Comparison of ENCODE assay signal across 1 cellular context in the genomic region with DNA sequence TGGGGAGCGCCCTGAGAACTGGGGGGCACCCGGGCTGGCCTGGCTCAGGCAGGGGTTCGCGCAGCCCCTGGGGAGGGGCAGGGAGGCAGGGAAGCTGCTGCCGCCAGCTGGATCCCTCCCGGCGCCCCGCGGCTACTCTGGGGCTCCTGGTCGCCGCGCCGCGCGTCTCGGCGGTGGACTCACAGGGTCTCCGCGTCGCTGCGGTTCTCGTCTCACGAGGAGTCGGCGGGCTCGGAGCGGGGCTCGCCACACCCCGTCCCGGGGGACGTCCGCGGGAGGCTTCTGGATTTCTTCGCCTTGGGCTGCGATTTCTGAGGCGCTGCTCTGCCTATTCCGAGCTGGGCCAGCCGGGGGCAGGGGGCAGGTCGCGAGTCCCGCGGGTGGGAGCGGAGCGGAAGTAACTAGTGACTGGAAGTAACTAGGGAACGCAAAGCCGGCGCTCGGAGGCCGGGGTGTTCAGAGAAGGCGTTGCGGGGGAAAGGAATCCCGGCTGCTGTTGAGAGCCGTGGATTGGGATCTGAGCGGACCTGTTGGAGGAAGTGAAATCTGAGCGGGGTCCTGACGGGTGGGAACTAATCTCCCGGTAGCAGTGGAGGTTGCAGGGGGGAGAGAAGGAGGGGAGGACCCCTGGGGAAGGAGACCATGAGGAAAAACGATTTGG.
TF ChIP-seq lines count a peak whose summit lies in the region.

No MANE protein-coding gene starts in this region.

TF ChIP-seq in HepG2, 621 proteins besides CTCF, POLR2A, EP300 and RAD21 (continued from another document and continues in another):
- peak; percentile 19; the same call in 1 of the 2 replicates for TF ChIP-seq AHDC1 (CRISPR knock-in tag; IDR thresholded peaks at IDR 0.05; ENCODE audit: borderline replicate concordance)
- TF ChIP-seq NR0B2 (CRISPR knock-in tag; IDR thresholded peaks at IDR 0.05): 0 out of 2 replicates have a peak, but pooled peaks have one; percentile 24
- TF ChIP-seq XRCC5 (optimal IDR thresholded peaks at IDR 0.05; ENCODE audit: low read length): no peak
- no peak; the same call in none of the 2 replicates for TF ChIP-seq ZNF766 (CRISPR knock-in tag; IDR thresholded peaks at IDR 0.05; ENCODE audit: borderline replicate concordance)
- TF ChIP-seq FOXP1 (IDR thresholded peaks at IDR 0.05): no peak
- TF ChIP-seq FOXP1 (CRISPR knock-in tag; IDR thresholded peaks at IDR 0.05): no peak
- no peak for TF ChIP-seq ZNF792 (CRISPR knock-in tag; IDR thresholded peaks at IDR 0.05)
- TF ChIP-seq, protein P1, sequence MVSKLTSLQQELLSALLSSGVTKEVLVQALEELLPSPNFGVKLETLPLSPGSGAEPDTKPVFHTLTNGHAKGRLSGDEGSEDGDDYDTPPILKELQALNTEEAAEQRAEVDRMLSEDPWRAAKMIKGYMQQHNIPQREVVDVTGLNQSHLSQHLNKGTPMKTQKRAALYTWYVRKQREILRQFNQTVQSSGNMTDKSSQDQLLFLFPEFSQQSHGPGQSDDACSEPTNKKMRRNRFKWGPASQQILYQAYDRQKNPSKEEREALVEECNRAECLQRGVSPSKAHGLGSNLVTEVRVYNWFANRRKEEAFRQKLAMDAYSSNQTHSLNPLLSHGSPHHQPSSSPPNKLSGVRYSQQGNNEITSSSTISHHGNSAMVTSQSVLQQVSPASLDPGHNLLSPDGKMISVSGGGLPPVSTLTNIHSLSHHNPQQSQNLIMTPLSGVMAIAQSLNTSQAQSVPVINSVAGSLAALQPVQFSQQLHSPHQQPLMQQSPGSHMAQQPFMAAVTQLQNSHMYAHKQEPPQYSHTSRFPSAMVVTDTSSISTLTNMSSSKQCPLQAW (CRISPR knock-in tag; IDR thresholded peaks at IDR 0.05): no peak
- TF ChIP-seq, protein P2, sequence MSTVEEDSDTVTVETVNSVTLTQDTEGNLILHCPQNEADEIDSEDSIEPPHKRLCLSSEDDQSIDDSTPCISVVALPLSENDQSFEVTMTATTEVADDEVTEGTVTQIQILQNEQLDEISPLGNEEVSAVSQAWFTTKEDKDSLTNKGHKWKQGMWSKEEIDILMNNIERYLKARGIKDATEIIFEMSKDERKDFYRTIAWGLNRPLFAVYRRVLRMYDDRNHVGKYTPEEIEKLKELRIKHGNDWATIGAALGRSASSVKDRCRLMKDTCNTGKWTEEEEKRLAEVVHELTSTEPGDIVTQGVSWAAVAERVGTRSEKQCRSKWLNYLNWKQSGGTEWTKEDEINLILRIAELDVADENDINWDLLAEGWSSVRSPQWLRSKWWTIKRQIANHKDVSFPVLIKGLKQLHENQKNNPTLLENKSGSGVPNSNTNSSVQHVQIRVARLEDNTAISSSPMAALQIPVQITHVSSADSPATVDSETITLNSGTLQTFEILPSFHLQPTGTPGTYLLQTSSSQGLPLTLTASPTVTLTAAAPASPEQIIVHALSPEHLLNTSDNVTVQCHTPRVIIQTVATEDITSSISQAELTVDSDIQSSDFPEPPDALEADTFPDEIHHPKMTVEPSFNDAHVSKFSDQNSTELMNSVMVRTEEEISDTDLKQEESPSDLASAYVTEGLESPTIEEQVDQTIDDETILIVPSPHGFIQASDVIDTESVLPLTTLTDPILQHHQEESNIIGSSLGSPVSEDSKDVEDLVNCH (CRISPR knock-in tag; IDR thresholded peaks at IDR 0.05): no peak
- TF ChIP-seq CHD2 (IDR thresholded peaks at IDR 0.05; ENCODE audit: low read depth, low read length): peak; percentile 69
- no peak for TF ChIP-seq DDIT3 (CRISPR knock-in tag; IDR thresholded peaks at IDR 0.05)
- no peak for TF ChIP-seq HNRNPK (IDR thresholded peaks at IDR 0.05; ENCODE audit: low read depth, low read length, poor library complexity, severe bottlenecking)
- TF ChIP-seq ZNF549 (CRISPR knock-in tag; IDR thresholded peaks at IDR 0.05): no peak
- TF ChIP-seq ZFY (CRISPR knock-in tag; IDR thresholded peaks at IDR 0.05): peak; percentile 17; the same call in 1 of the 2 replicates
- no peak for TF ChIP-seq ZNF75D (CRISPR knock-in tag; IDR thresholded peaks at IDR 0.05; ENCODE audit: borderline replicate concordance)
- no peak for TF ChIP-seq TOPORS (CRISPR knock-in tag; IDR thresholded peaks at IDR 0.05)
- TF ChIP-seq DR1 (CRISPR knock-in tag; IDR thresholded peaks at IDR 0.05): no peak
- TF ChIP-seq CBX2 (IDR thresholded peaks at IDR 0.05; ENCODE audit: low read depth, low read length): no peak
- TF ChIP-seq CBX2 (CRISPR knock-in tag; IDR thresholded peaks at IDR 0.05; ENCODE audit: low read depth): no peak
- TF ChIP-seq PRDM15 (CRISPR knock-in tag; IDR thresholded peaks at IDR 0.05): peak; percentile 66
- TF ChIP-seq ZNF543 (CRISPR knock-in tag; IDR thresholded peaks at IDR 0.05): peak; percentile 53; the same call in 1 of the 2 replicates
- TF ChIP-seq GPN1 (CRISPR knock-in tag; IDR thresholded peaks at IDR 0.05; ENCODE audit: borderline replicate concordance): no peak
- no peak for TF ChIP-seq TBL1XR1 (IDR thresholded peaks at IDR 0.05; ENCODE audit: borderline replicate concordance, low read length, partially characterized antibody)
- no peak for TF ChIP-seq FOXP4 (CRISPR knock-in tag; IDR thresholded peaks at IDR 0.05)
- TF ChIP-seq ZNF850 (CRISPR knock-in tag; conservative IDR thresholded peaks at IDR 0.05): no peak
- no peak for TF ChIP-seq MBD4 (IDR thresholded peaks at IDR 0.05; ENCODE audit: borderline replicate concordance, low read length)
- TF ChIP-seq, protein P3, sequence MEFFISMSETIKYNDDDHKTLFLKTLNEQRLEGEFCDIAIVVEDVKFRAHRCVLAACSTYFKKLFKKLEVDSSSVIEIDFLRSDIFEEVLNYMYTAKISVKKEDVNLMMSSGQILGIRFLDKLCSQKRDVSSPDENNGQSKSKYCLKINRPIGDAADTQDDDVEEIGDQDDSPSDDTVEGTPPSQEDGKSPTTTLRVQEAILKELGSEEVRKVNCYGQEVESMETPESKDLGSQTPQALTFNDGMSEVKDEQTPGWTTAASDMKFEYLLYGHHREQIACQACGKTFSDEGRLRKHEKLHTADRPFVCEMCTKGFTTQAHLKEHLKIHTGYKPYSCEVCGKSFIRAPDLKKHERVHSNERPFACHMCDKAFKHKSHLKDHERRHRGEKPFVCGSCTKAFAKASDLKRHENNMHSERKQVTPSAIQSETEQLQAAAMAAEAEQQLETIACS (CRISPR knock-in tag; IDR thresholded peaks at IDR 0.05): no peak
- peak in 1 of 2 experiments; percentile 83; a peak in 3 of 4 replicates for TF ChIP-seq HMGXB4 (CRISPR knock-in tag; IDR thresholded peaks at IDR 0.05; ENCODE audit: borderline replicate concordance in 1 of 2, low read depth in 1 of 2)
- no peak for TF ChIP-seq ZNF367 (CRISPR knock-in tag; IDR thresholded peaks at IDR 0.05; ENCODE audit: borderline replicate concordance)
- peak; percentile 16; the same call in 1 of the 2 replicates for TF ChIP-seq ZSCAN21 (CRISPR knock-in tag; IDR thresholded peaks at IDR 0.05; ENCODE audit: borderline replicate concordance)
- TF ChIP-seq, protein P4, sequence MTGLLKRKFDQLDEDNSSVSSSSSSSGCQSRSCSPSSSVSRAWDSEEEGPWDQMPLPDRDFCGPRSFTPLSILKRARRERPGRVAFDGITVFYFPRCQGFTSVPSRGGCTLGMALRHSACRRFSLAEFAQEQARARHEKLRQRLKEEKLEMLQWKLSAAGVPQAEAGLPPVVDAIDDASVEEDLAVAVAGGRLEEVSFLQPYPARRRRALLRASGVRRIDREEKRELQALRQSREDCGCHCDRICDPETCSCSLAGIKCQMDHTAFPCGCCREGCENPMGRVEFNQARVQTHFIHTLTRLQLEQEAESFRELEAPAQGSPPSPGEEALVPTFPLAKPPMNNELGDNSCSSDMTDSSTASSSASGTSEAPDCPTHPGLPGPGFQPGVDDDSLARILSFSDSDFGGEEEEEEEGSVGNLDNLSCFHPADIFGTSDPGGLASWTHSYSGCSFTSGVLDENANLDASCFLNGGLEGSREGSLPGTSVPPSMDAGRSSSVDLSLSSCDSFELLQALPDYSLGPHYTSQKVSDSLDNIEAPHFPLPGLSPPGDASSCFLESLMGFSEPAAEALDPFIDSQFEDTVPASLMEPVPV (CRISPR knock-in tag; IDR thresholded peaks at IDR 0.05): no peak
